ENCODE assay signal across 26 cellular contexts in the genomic region with DNA sequence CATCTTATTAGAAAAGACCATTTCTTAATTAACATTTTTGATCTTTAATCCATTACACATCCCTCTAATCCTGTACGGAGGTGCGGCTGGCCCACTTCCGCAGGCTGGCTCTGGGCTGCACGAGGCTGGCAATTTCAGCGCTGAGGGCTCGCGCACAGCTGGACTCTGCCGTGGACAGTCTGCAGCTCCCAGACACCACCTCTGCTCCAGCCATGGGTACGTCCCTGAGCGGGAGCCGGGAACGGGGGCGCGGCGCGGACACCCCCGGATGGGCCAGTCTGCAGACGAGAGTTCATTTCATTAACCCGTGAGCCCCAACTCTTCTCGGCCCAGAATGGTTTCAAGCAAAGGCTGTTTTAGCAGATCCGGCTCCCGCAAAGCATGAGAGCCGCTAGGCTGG.
"Had no signal": no experiment of that assay in that cellular context is flagged by ENCODE, and none has a peak within 500 bp of the region (broad histone marks: within the 10 kb centered on the region; RNA-seq: fewer than 3 reads in every experiment).

No MANE protein-coding gene starts in this region.

- ATAC-seq: activated naive CD4-positive, alpha-beta T cell treated with anti-CD3 and anti-CD28 coated beads, Interleukin-2, amount 50 U/mL, for 72 hours; activated T-cell treated with anti-CD3 and anti-CD28 coated beads, Interleukin-2, amount 50 U/mL, for 72 hours; foreskin keratinocyte; gastrocnemius medialis; WTC11 had no signal

- H3K27ac ChIP-seq: ascending aorta, breast epithelium, cardiac muscle cell, coronary artery, dorsolateral prefrontal cortex, esophagus muscularis mucosa, foreskin keratinocyte, gastrocnemius medialis had no signal

- H3K4me1 ChIP-seq: ascending aorta, breast epithelium, foreskin keratinocyte had no signal

- H3K27me3 ChIP-seq: ascending aorta, breast epithelium, cardiac muscle cell, dorsolateral prefrontal cortex, esophagus muscularis mucosa, foreskin keratinocyte, gastrocnemius medialis had no signal

- H3K36me3 ChIP-seq: ascending aorta, breast epithelium, cardiac muscle cell, esophagus muscularis mucosa, gastrocnemius medialis had no signal

- H3K9me3 ChIP-seq: ascending aorta, breast epithelium, esophagus muscularis mucosa, gastrocnemius medialis had no signal

- H3K4me3 ChIP-seq: ascending aorta, breast epithelium, cardiac muscle cell, coronary artery, dorsolateral prefrontal cortex, esophagus muscularis mucosa, gastrocnemius medialis had no signal

- DNase-seq: activated CD4-positive, alpha-beta memory T cell treated with anti-CD3 and anti-CD28 coated beads, Interleukin-2, amount 10 ng/mL, durations not matched to agents 7 days and 5 days; activated CD4-positive, alpha-beta T cell treated with anti-CD3 and anti-CD28 coated beads for 1 hour; activated CD4-positive, alpha-beta T cell treated with anti-CD3 and anti-CD28 coated beads for 4 hours; activated CD4-positive, alpha-beta T cell treated with anti-CD3 and anti-CD28 coated beads, Interleukin-2, amount 10 ng/mL, durations not matched to agents 7 days and 5 days; activated CD4-positive, alpha-beta T cell treated with anti-CD3 and anti-CD28 coated beads, Interleukin-2, amount 50 U/mL, for 4 hours; activated CD8-positive, alpha-beta memory T cell treated with anti-CD3 and anti-CD28 coated beads, Interleukin-2, amount 50 U/mL, for 48 hours; activated gamma-delta T cell; activated naive CD4-positive, alpha-beta T cell; activated naive CD4-positive, alpha-beta T cell treated with anti-CD3 and anti-CD28 coated beads, Interleukin-2, amount 10 ng/mL, durations not matched to agents 7 days and 5 days; activated naive CD8-positive, alpha-beta T cell treated with anti-CD3 and anti-CD28 coated beads, Interleukin-2, amount 10 ng/mL, durations not matched to agents 7 days and 5 days; activated T-cell treated with anti-CD3 and anti-CD28 coated beads for 4 hours; activated T-cell treated with anti-CD3 and anti-CD28 coated beads, Interleukin-2, amount 50 U/mL, for 24 hours; activated T-cell treated with anti-CD3 and anti-CD28 coated beads, Interleukin-2, amount 50 U/mL, for 72 hours; dorsolateral prefrontal cortex; effector memory CD4-positive, alpha-beta T cell; erythroblast; foreskin keratinocyte; gastrocnemius medialis; T-helper 2 cell had no signal
